ENCODE assay signal across 30 cellular contexts in genomic region chr10:129646921-129647320, GRCh38.
"Had no signal": no experiment of that assay in that cellular context is flagged by ENCODE, and none has a peak within 500 bp of the region (broad histone marks: within the 10 kb centered on the region; RNA-seq: fewer than 3 reads in every experiment).

No MANE protein-coding gene starts in this region.

- H3K4me3 ChIP-seq: Peyer's patch, SJSA1 had no signal

- H3K4me1 Mint-ChIP-seq: activated CD4-positive, alpha-beta memory T cell treated with anti-CD3 and anti-CD28 coated beads, Interleukin-2, amount 10 ng/mL, durations not matched to agents 7 days and 5 days; activated CD4-positive, alpha-beta T cell treated with anti-CD3 and anti-CD28 coated beads for 36 hours; activated naive CD8-positive, alpha-beta T cell treated with anti-CD3 and anti-CD28 coated beads for 36 hours; activated T-helper 17 cell treated with anti-CD3 and anti-CD28 coated beads, Interleukin-2, amount 50 U/mL, for 72 hours; central memory CD8-positive, alpha-beta T cell had no signal

- H3K9me3 ChIP-seq: Peyer's patch, SK-N-SH had no signal

- H3K27me3 ChIP-seq: brain microvascular endothelial cell, Peyer's patch, SJSA1 had no signal

- H3K9me2 ChIP-seq: SK-N-SH had no signal

- ATAC-seq: activated CD4-positive, alpha-beta T cell treated with anti-CD3 and anti-CD28 coated beads for 36 hours; activated CD4-positive, CD25-positive, alpha-beta regulatory T cell treated with anti-CD3 and anti-CD28 coated beads, Interleukin-2, amount 50 U/mL, for 24 hours; activated T-cell treated with anti-CD3 and anti-CD28 coated beads, Interleukin-2, amount 50 U/mL, for 72 hours; activated T-helper 17 cell treated with anti-CD3 and anti-CD28 coated beads, Interleukin-2, amount 50 U/mL, for 72 hours; PC-3 had no signal

- H3K4me1 ChIP-seq: Peyer's patch, SJSA1 had no signal

- H3K9ac ChIP-seq: SK-N-SH had no signal

- H3K36me3 ChIP-seq: brain microvascular endothelial cell, Peyer's patch, SJSA1 had no signal

- H3K27me3 Mint-ChIP-seq: activated CD4-positive, alpha-beta memory T cell treated with anti-CD3 and anti-CD28 coated beads, Interleukin-2, amount 10 ng/mL, durations not matched to agents 7 days and 5 days; activated CD4-positive, alpha-beta T cell treated with anti-CD3 and anti-CD28 coated beads for 36 hours; activated naive CD8-positive, alpha-beta T cell treated with anti-CD3 and anti-CD28 coated beads for 36 hours; activated T-helper 17 cell treated with anti-CD3 and anti-CD28 coated beads, Interleukin-2, amount 50 U/mL, for 72 hours; central memory CD8-positive, alpha-beta T cell had no signal

- H3K4me2 ChIP-seq: SK-N-SH had no signal

- H3K9me3 Mint-ChIP-seq: activated naive CD8-positive, alpha-beta T cell treated with anti-CD3 and anti-CD28 coated beads for 36 hours; activated T-helper 17 cell treated with anti-CD3 and anti-CD28 coated beads, Interleukin-2, amount 50 U/mL, for 72 hours; central memory CD8-positive, alpha-beta T cell; T-helper 1 cell treated with Interleukin-12 subunit alpha and Interleukin-12 subunit beta and Interleukin-4 antibody, amounts not matched to agents 30 μg/mL and 1 μg/mL, for 36 hours; T-helper 2 cell treated with Interferon-gamma antibody and Interleukin-4, amounts not matched to agents 5 μg/mL and 100 μg/mL, for 36 hours had no signal

- H3K4me3 Mint-ChIP-seq: activated CD4-positive, alpha-beta memory T cell treated with anti-CD3 and anti-CD28 coated beads, Interleukin-2, amount 10 ng/mL, durations not matched to agents 7 days and 5 days; activated CD4-positive, alpha-beta T cell treated with anti-CD3 and anti-CD28 coated beads for 36 hours; activated naive CD8-positive, alpha-beta T cell treated with anti-CD3 and anti-CD28 coated beads for 36 hours; activated T-cell treated with anti-CD3 and anti-CD28 coated beads, Interleukin-2, amount 50 U/mL, for 72 hours; activated T-helper 17 cell treated with anti-CD3 and anti-CD28 coated beads, Interleukin-2, amount 50 U/mL, for 72 hours; central memory CD8-positive, alpha-beta T cell; T-helper 1 cell treated with Interleukin-12 subunit alpha and Interleukin-12 subunit beta and Interleukin-4 antibody, amounts not matched to agents 30 μg/mL and 1 μg/mL, for 36 hours; T-helper 2 cell treated with Interferon-gamma antibody and Interleukin-4, amounts not matched to agents 5 μg/mL and 100 μg/mL, for 36 hours had no signal

- DNase-seq: activated CD4-positive, alpha-beta memory T cell treated with anti-CD3 and anti-CD28 coated beads, Interleukin-2, amount 10 ng/mL, durations not matched to agents 7 days and 5 days; activated CD4-positive, alpha-beta T cell treated with anti-CD3 and anti-CD28 coated beads for 36 hours; activated effector memory CD4-positive, alpha-beta T cell treated with anti-CD3 and anti-CD28 coated beads, Interleukin-2, amount 50 U/mL, for 16 hours; activated naive CD4-positive, alpha-beta T cell; activated naive CD4-positive, alpha-beta T cell treated with anti-CD3 and anti-CD28 coated beads, Interleukin-2, amount 50 U/mL, for 16 hours; activated naive CD8-positive, alpha-beta T cell treated with anti-CD3 and anti-CD28 coated beads for 36 hours; activated T-cell treated with anti-CD3 and anti-CD28 coated beads, Interleukin-2, amount 50 U/mL, for 1 hour; activated T-cell treated with anti-CD3 and anti-CD28 coated beads, Interleukin-2, amount 50 U/mL, for 72 hours; amniotic stem cell; aorta; brain microvascular endothelial cell; Karpas-422; NCI-H1105; NCI-H1417 treated with DMSO at 0.1 percent for 48 hours; NCI-H187 treated with DMSO at 0.1 percent for 48 hours; NCI-H2081; NCI-H345; NCI-H524 treated with DMSO at 0.1 percent for 48 hours; NK-92 treated with Interleukin-12 subunit alpha and Interleukin-12 subunit beta, amount 100 ng/mL, for 24 hours; PC-3; Peyer's patch; RPMI8226; SHP77 treated with DMSO at 0.1 percent for 48 hours; SK-N-SH had no signal

- H3K27ac Mint-ChIP-seq: activated CD4-positive, alpha-beta memory T cell treated with anti-CD3 and anti-CD28 coated beads, Interleukin-2, amount 10 ng/mL, durations not matched to agents 7 days and 5 days; activated CD4-positive, alpha-beta T cell treated with anti-CD3 and anti-CD28 coated beads for 36 hours; activated naive CD8-positive, alpha-beta T cell treated with anti-CD3 and anti-CD28 coated beads for 36 hours; activated T-cell treated with anti-CD3 and anti-CD28 coated beads, Interleukin-2, amount 50 U/mL, for 72 hours; activated T-helper 17 cell treated with anti-CD3 and anti-CD28 coated beads, Interleukin-2, amount 50 U/mL, for 72 hours; T-helper 1 cell treated with Interleukin-12 subunit alpha and Interleukin-12 subunit beta and Interleukin-4 antibody, amounts not matched to agents 30 μg/mL and 1 μg/mL, for 36 hours; T-helper 2 cell treated with Interferon-gamma antibody and Interleukin-4, amounts not matched to agents 5 μg/mL and 100 μg/mL, for 36 hours had no signal

- H3K27ac ChIP-seq: brain microvascular endothelial cell, Peyer's patch, SJSA1 had no signal
